15 cellular contexts compared by ENCODE assay signal in the genomic region with DNA sequence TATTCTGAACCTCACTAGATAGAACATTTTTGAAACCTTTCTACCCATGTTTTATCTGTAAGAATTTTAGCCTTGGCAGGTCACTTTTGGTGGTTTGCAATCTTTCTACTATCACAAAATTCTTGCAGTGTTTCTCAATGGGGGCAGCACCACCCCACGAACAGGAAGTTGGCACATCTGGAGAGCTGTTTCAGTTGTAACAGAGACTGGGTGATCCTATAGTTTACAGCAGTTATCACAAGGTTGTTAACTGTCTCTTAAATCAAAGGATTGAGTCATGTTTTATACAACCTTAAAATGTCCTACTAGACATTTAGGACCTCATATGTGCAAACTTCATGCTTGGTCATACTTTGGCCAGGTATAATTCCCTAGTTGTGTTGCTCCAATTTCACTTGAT.
"Had no signal": no experiment of that assay in that cellular context is flagged by ENCODE, and none has a peak within 500 bp of the region (broad histone marks: within the 10 kb centered on the region; RNA-seq: fewer than 3 reads in every experiment).

No MANE protein-coding gene starts in this region.

- H3K36me3 ChIP-seq: ovary had no signal

- H3K4me1 ChIP-seq: psoas muscle, tibial artery had no signal

- H3K27ac ChIP-seq: cardiac muscle cell, dorsolateral prefrontal cortex, ovary, psoas muscle, tibial artery had no signal

- H3K27me3 ChIP-seq: cardiac muscle cell, dorsolateral prefrontal cortex, ovary, tibial artery had no signal

- ATAC-seq: activated CD8-positive, alpha-beta memory T cell treated with anti-CD3 and anti-CD28 coated beads, Interleukin-2, amount 10 ng/mL, durations not matched to agents 7 days and 5 days; mucosa of descending colon; psoas muscle; right cardiac atrium had no signal

- H3K9me3 ChIP-seq: mucosa of descending colon, ovary, psoas muscle, tibial artery had no signal

- H3K4me3 ChIP-seq: cardiac muscle cell, dorsolateral prefrontal cortex, mucosa of descending colon, ovary, psoas muscle, tibial artery had no signal

- DNase-seq: activated B cell treated with CpG ODN at 0.5 μM for 24 hours; activated CD4-positive, alpha-beta memory T cell treated with anti-CD3 and anti-CD28 coated beads, Interleukin-2, amount 10 ng/mL, durations not matched to agents 7 days and 5 days; activated CD4-positive, alpha-beta T cell treated with anti-CD3 and anti-CD28 coated beads for 48 hours; activated CD8-positive, alpha-beta memory T cell treated with anti-CD3 and anti-CD28 coated beads, Interleukin-2, amount 10 ng/mL, durations not matched to agents 7 days and 5 days; amniotic stem cell; dorsolateral prefrontal cortex; mucosa of descending colon; naive B cell; ovary; psoas muscle; right cardiac atrium; stimulated activated CD4-positive, alpha-beta T cell treated with anti-CD3 and anti-CD28 coated beads, Interleukin-2, amount 100 ng/mL, for 24 hours; stimulated activated naive CD4-positive, alpha-beta T cell treated with Interleukin-2 at 50 U/mL for 16 hours; tibial artery had no signal
